Comparison of ENCODE assay signal across 16 cellular contexts in genomic region chr2:40611196-40611595, GRCh38.
DNase-seq lines count a peak whose midpoint lies in the region; ATAC-seq, FAIRE-seq and TF ChIP-seq lines count a peak whose summit lies in the region.
"Had no signal": no experiment of that assay in that cellular context is flagged by ENCODE, and none has a peak within 500 bp of the region (broad histone marks: within the 10 kb centered on the region; RNA-seq: fewer than 3 reads in every experiment).

No MANE protein-coding gene starts in this region.

- H3K27ac ChIP-seq in astrocyte (ENCODE audit: low read depth, low read length) (no peak overlapping the region), neuronal stem cell (replicated peaks; ENCODE audit: low read length) (no peak overlapping the region)
- H3K27ac ChIP-seq: BLaER1 treated with 17β-estradiol and CSF1 and Interleukin-3, amounts not matched to agents 10 nM and 100 nM had no signal

- H3K79me1 ChIP-seq in neuronal stem cell (ENCODE audit: low read depth, low read length) = peaks cover 2% of the 10 kb centered on the region

- H3K9ac ChIP-seq in astrocyte (ENCODE audit: low read length) = no peak overlapping the region
- H3K9ac ChIP-seq in neuronal stem cell (ENCODE audit: low read depth, low read length, poor library complexity) = no peak overlapping the region
- H3K9ac ChIP-seq: BLaER1 treated with 17β-estradiol and CSF1 and Interleukin-3, amounts not matched to agents 10 nM and 100 nM had no signal

- no peak overlapping the region for H4K8ac ChIP-seq in neuronal stem cell (ENCODE audit: low read depth, low read length)

- H3K27me3 ChIP-seq in astrocyte (ENCODE audit: insufficient read depth, low read length) = no peaks in the 10 kb centered on the region
- H3K27me3 ChIP-seq in neuronal stem cell (ENCODE audit: control insufficient read depth in 3 of 3, insufficient read depth in 3 of 3, low read depth in 1 of 3, low read length in 3 of 3) = no peaks in the 10 kb centered on the region
- H3K27me3 ChIP-seq: BLaER1 treated with 17β-estradiol and CSF1 and Interleukin-3, amounts not matched to agents 10 nM and 100 nM had no signal

- H2BK12ac ChIP-seq in neuronal stem cell (ENCODE audit: low read length) = no peak overlapping the region

- FAIRE-seq in astrocyte (lab: Jason Lieb, UNC) = no peak
- FAIRE-seq: GM12891, HepG2, HTR-8/SVneo had no signal

- no peaks in the 10 kb centered on the region for H3K79me2 ChIP-seq in astrocyte (ENCODE audit: insufficient read depth, low read length)

- no peak overlapping the region for H3K4me3 Mint-ChIP-seq in astrocyte (ENCODE audit: unreplicated experiment)
- H3K4me3 Mint-ChIP-seq: CD4-positive, CD25-positive, alpha-beta regulatory T cell; GM23338; H9 had no signal

- DNase-seq in ELR (ENCODE audit: low read depth) (peak; percentile 13), NCI-H82 treated with DMSO at 0.1 percent for 48 hours (lab: John Stamatoyannopoulos, UW; ENCODE audit: unreplicated experiment) (peak; percentile 20), astrocyte (ENCODE audit: low read depth) (peak; percentile 2), neuronal stem cell (ENCODE audit: low spot score) (no peak), SKM-1 (lab: John Stamatoyannopoulos, UW; ENCODE audit: unreplicated experiment) (no peak), Kasumi-1 (lab: John Stamatoyannopoulos, UW) (no peak)
- DNase-seq: 8988T; ACHN; CD4-positive, CD25-positive, alpha-beta regulatory T cell; H9 had no signal

- no peak overlapping the region for H3K4ac ChIP-seq in neuronal stem cell (ENCODE audit: low read length)

- H3K36me3 Mint-ChIP-seq in astrocyte (ENCODE audit: low read depth, unreplicated experiment) = no peaks in the 10 kb centered on the region
- H3K36me3 Mint-ChIP-seq: CD4-positive, CD25-positive, alpha-beta regulatory T cell had no signal

- no CpG with 5 or more reads among the region's 4 CpGs for WGBS in neuronal stem cell (ENCODE audit: extremely low coverage in 2 of 2, insufficient read length in 2 of 2, insufficient replicate concordance in 1 of 2), 2 donors

- H3K14ac ChIP-seq in neuronal stem cell (ENCODE audit: low read length) = no peak overlapping the region

- no peak overlapping the region for H3K4me2 ChIP-seq in astrocyte (ENCODE audit: low read length)
- H3K4me2 ChIP-seq in neuronal stem cell (ENCODE audit: insufficient read depth, low read length, poor library complexity, severe bottlenecking) = no peak overlapping the region
- H3K4me2 ChIP-seq: BLaER1 treated with 17β-estradiol and CSF1 and Interleukin-3, amounts not matched to agents 10 nM and 100 nM; GM23338 had no signal

- H3K36me3 ChIP-seq in astrocyte (ENCODE audit: insufficient read depth, low read length) (no peaks in the 10 kb centered on the region), neuronal stem cell (replicated peaks in 1 of 2; ENCODE audit: control insufficient read depth in 2 of 2, insufficient read depth in 2 of 2, low read length in 2 of 2) (no peaks in the 10 kb centered on the region)
- H3K36me3 ChIP-seq: BLaER1 treated with 17β-estradiol and CSF1 and Interleukin-3, amounts not matched to agents 10 nM and 100 nM had no signal

- no peak for ATAC-seq in HG03469 (IDR thresholded peaks at IDR 0.05; ENCODE audit: unreplicated experiment)
- ATAC-seq: GM23338, HepG2 had no signal

- no peaks in the 10 kb centered on the region for H3K4me1 Mint-ChIP-seq in astrocyte (ENCODE audit: low read depth, unreplicated experiment)
- H3K4me1 Mint-ChIP-seq: CD4-positive, CD25-positive, alpha-beta regulatory T cell had no signal

- H3K23ac ChIP-seq in neuronal stem cell (ENCODE audit: low read depth, low read length, poor library complexity) = no peak overlapping the region

- no peak overlapping the region for H4K91ac ChIP-seq in neuronal stem cell (ENCODE audit: low read depth, low read length, poor library complexity)

- no peak overlapping the region for H2BK5ac ChIP-seq in neuronal stem cell (ENCODE audit: low read length)

- H3K9me3 ChIP-seq in astrocyte (ENCODE audit: insufficient read depth, low read depth, low read length) (no peaks in the 10 kb centered on the region), neuronal stem cell (replicated peaks in 1 of 2; ENCODE audit: control insufficient read depth in 2 of 2, insufficient read depth in 1 of 2, low read depth in 1 of 2, low read length in 2 of 2) (peaks cover 0 to 4% of the 10 kb centered on the region in 2 donors)
- H3K9me3 ChIP-seq: BLaER1 treated with 17β-estradiol and CSF1 and Interleukin-3, amounts not matched to agents 10 nM and 100 nM had no signal

- no peaks in the 10 kb centered on the region for H3K9me3 Mint-ChIP-seq in astrocyte (ENCODE audit: unreplicated experiment)

- no peaks in the 10 kb centered on the region for H3K27me3 Mint-ChIP-seq in astrocyte (ENCODE audit: low read depth, unreplicated experiment)
- H3K27me3 Mint-ChIP-seq: CD4-positive, CD25-positive, alpha-beta regulatory T cell had no signal

- no peak overlapping the region for H2BK15ac ChIP-seq in neuronal stem cell (ENCODE audit: low read length)

- H2AK5ac ChIP-seq in neuronal stem cell (ENCODE audit: low read depth, low read length) = no peak overlapping the region

- no peak overlapping the region for H3K27ac Mint-ChIP-seq in astrocyte (ENCODE audit: unreplicated experiment)
- H3K27ac Mint-ChIP-seq: CD4-positive, CD25-positive, alpha-beta regulatory T cell; GM23338; H9 had no signal

- H3K4me3 ChIP-seq in astrocyte (ENCODE audit: insufficient read depth, low read depth, low read length) (no peak overlapping the region), neuronal stem cell (ENCODE audit: low read length in 2 of 2) (no peak overlapping the region)
- H3K4me3 ChIP-seq: BLaER1 treated with 17β-estradiol and CSF1 and Interleukin-3, amounts not matched to agents 10 nM and 100 nM; GM23338 had no signal

- H3K4me1 ChIP-seq in astrocyte (ENCODE audit: insufficient read depth, low read length) (no peaks in the 10 kb centered on the region), neuronal stem cell (ENCODE audit: control insufficient read depth in 2 of 2, insufficient read depth in 1 of 2, low read depth in 1 of 2, low read length in 2 of 2) (no peaks in the 10 kb centered on the region)
- H3K4me1 ChIP-seq: BLaER1 treated with 17β-estradiol and CSF1 and Interleukin-3, amounts not matched to agents 10 nM and 100 nM had no signal

- H3K18ac ChIP-seq in neuronal stem cell (ENCODE audit: low read length) = no peak overlapping the region

- no peak overlapping the region for H2BK120ac ChIP-seq in neuronal stem cell (ENCODE audit: low read depth, low read length)

- H4K20me1 ChIP-seq in astrocyte (ENCODE audit: insufficient read depth, low read length) = no peaks in the 10 kb centered on the region
- H4K20me1 ChIP-seq: BLaER1 treated with 17β-estradiol and CSF1 and Interleukin-3, amounts not matched to agents 10 nM and 100 nM had no signal

- no peak for TF ChIP-seq CTCF in astrocyte (IDR thresholded peaks at IDR 0.05; ENCODE audit: insufficient read depth, low read depth, low read length)

- H2AFZ ChIP-seq in astrocyte (ENCODE audit: low read depth, low read length) = no peak overlapping the region
- peak overlapping the region; percentile 7 for H2AFZ ChIP-seq in neuronal stem cell (ENCODE audit: low read length)
- H2AFZ ChIP-seq: GM23338 had no signal

Comparison
In these comparisons a context has a peak if more than half of its experiments do, and no peak if none do; other contexts are left out.
1. DNase-seq: peak in ELR (single experiment), NCI-H82 treated with DMSO at 0.1 percent for 48 hours (single experiment) and astrocyte (single experiment); none in neuronal stem cell (single experiment), SKM-1 (single experiment) and Kasumi-1 (0 of 2).